Comparison of ENCODE assay signal across 8 cellular contexts in the genomic region with DNA sequence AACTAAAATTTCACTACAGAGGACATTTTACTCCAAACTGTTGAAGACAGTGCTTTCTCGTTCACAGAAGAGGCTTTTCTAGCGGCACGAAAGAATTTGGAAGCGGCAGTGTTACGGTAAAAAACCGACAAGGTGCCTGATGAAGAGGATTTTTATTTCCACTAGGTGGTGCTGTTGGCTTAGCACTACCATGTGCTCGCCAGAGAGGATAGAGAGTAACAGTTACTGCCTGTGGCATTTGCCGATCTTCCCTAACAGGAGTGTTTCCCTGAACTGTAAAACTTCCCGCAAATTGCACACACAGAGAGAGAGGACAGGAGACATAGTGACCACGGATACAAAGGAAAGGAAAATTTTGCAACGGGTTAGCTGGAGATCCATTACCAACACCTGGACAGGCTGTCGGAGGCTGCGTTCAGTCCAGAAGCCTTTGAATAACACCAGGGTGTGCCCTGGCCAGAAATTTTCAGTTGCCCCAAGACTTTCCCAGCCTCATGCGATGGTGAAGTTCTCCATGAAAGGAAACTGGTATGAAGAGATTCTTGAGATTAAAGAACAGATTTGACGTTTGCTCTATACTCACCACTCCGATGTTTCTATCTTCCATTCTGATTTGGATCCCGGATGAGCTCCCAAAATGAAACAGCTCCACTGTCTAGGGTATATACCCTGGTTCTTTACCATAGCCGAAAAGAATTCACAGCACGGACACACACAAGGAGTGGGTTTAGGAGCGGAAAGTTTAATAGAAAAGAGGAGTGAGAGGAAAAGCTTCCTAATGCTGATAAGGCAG. TPM values are rescaled to one million over a fixed set of nuclear protein-coding genes. Genes with fewer than 3 reads are reported as not detected.
DNase-seq lines count a peak whose midpoint lies in the region; ATAC-seq, FAIRE-seq and TF ChIP-seq lines count a peak whose summit lies in the region.

No MANE protein-coding gene starts in this region.

- no peak overlapping the region for H2AFZ ChIP-seq in HepG2 (ENCODE audit: low read length)

- intact Hi-C loops in adrenal gland (cut with DNase I) (no loop called here), HepG2 (cut with micrococcal nuclease; ENCODE audit: unreplicated experiment) (no loop called here)

- H3K9ac ChIP-seq in HepG2 (ENCODE audit: insufficient read depth, low read depth, low read length), result no peak overlapping the region

- H3K27me3 ChIP-seq in adrenal gland, result no peaks in the 10 kb centered on the region
- no peaks in the 10 kb centered on the region; a peak in 1 of 5 replicates for H3K27me3 ChIP-seq in HepG2 (ENCODE audit: control insufficient read depth in 1 of 2, insufficient read depth in 2 of 2, low read length in 2 of 2)

- FAIRE-seq in HepG2 (lab: Jason Lieb, UNC), result no peak

- CTCF ChIA-PET in HepG2 (lab: Yijun Ruan, JAX; ENCODE audit: low intra/inter-chr PET ratio, low total read pairs), result interaction anchor here (1.3 to 2.2 kb wide), 4 partner anchors 24 to 176 kb away, joined by 4 to 14 read pairs (median 12); no protein-coding TSS in a partner anchor

- peak; percentile 66 for TF ChIP-seq RAD21 in HepG2 (CRISPR knock-in tag; IDR thresholded peaks at IDR 0.05)

- H3K4me3 ChIP-seq in AG09309 (ENCODE audit: control insufficient read depth, low read depth, low read length) (no peak overlapping the region), GM12864 (ENCODE audit: low read depth, low read length) (no peak overlapping the region), adrenal gland (no peak overlapping the region), HepG2 (replicated peaks in 1 of 3; ENCODE audit: insufficient read depth in 1 of 3, low read depth in 2 of 3, low read length in 3 of 3) (no peak overlapping the region)

- TF ChIP-seq POLR2A in adrenal gland (IDR thresholded peaks at IDR 0.05) (no peak), HepG2 (IDR thresholded peaks at IDR 0.05; ENCODE audit: insufficient read depth in 1 of 2, low read depth in 2 of 2, low read length in 2 of 2) (no peak)

- BruUV-seq in HepG2 (replicated peaks; lab: Mats Ljungman, UMichigan), result no TSS peak

- DNase-seq in AG09309 (ENCODE audit: low read depth) (no peak), GM12864 (ENCODE audit: low read depth) (no peak), NCI-H2081 (lab: John Stamatoyannopoulos, UW) (peak; percentile 60 to 62), adrenal gland (no peak), HepG2 (ENCODE audit: low spot score) (peak; percentile 55), OCI-M2 (lab: John Stamatoyannopoulos, UW; ENCODE audit: unreplicated experiment) (no peak), NCI-H2107 treated with DMSO at 0.1 percent for 48 hours (lab: John Stamatoyannopoulos, UW; ENCODE audit: unreplicated experiment) (no peak)

- no peaks in the 10 kb centered on the region for H4K20me1 ChIP-seq in HepG2 (ENCODE audit: insufficient read depth, low read length)

- H3K4me1 ChIP-seq in adrenal gland (replicated peaks in 1 of 2) (no peaks in the 10 kb centered on the region), HepG2 (ENCODE audit: insufficient read depth, low read length) (peaks cover 38% of the 10 kb centered on the region)

- peak; percentile 76 for ATAC-seq in HepG2
- ATAC-seq in HG03460 (IDR thresholded peaks at IDR 0.05; ENCODE audit: unreplicated experiment), result no peak

- H3K27ac ChIP-seq in adrenal gland, result no peak overlapping the region
- H3K27ac ChIP-seq in HepG2 (ENCODE audit: extremely low read length, insufficient read depth, low read length), result no peak overlapping the region

- POLR2A ChIA-PET in HepG2 (lab: Yijun Ruan, JAX), result interaction anchor here (1.4 kb wide), 1 partner anchor 124 kb away, joined by 4 read pairs; no protein-coding TSS in a partner anchor

- H3K36me3 ChIP-seq in adrenal gland (replicated peaks in 1 of 2) (no peaks in the 10 kb centered on the region), HepG2 (replicated peaks in 1 of 2; ENCODE audit: control insufficient read depth in 1 of 2, insufficient read depth in 2 of 2, low read length in 2 of 2) (no peaks in the 10 kb centered on the region)

- H3K9me3 ChIP-seq in adrenal gland (replicated peaks in 1 of 3), result no peaks in the 10 kb centered on the region
- H3K9me3 ChIP-seq in HepG2 (ENCODE audit: low read length), result peaks cover 12% of the 10 kb centered on the region

- H3K79me2 ChIP-seq in HepG2 (ENCODE audit: insufficient read depth, low read length), result no peaks in the 10 kb centered on the region

- in situ Hi-C loops in HepG2 (cut with HindIII; ENCODE audit: extremely low pct_ligation_motif_present, low pct_unique_long_range_greater_than_20kb), result no loop called here

- TF ChIP-seq EP300 in HepG2 (IDR thresholded peaks at IDR 0.05; ENCODE audit: low read depth in 2 of 2, low read length in 2 of 2) (no peak), HepG2 (CRISPR knock-in tag; IDR thresholded peaks at IDR 0.05; ENCODE audit: borderline replicate concordance) (no peak)

- TF ChIP-seq CTCF in AG09309 (IDR thresholded peaks at IDR 0.05; ENCODE audit: control insufficient read depth, insufficient read depth, low read depth, low read length, missing control alignments), result peak; percentile 53
- peak; percentile 58 for TF ChIP-seq CTCF in GM12864 (IDR thresholded peaks at IDR 0.05; ENCODE audit: low read depth, low read length, missing control alignments)
- peak in 5 of 6 experiments; percentile 23 to 43 (median 43) for TF ChIP-seq CTCF in adrenal gland (IDR thresholded peaks at IDR 0.05)
- peak; percentile 87 for TF ChIP-seq CTCF in HepG2 (CRISPR knock-in tag; IDR thresholded peaks at IDR 0.05)

- 71 to 88% (median 84%) methylated on average over 20 of the region's 20 CpGs for WGBS in adrenal gland, 4 donors
- WGBS in HepG2 (ENCODE audit: low lambda C conversion rate), result 68% methylated on average over 20 of the region's 20 CpGs

- no peak overlapping the region for H3K4me2 ChIP-seq in HepG2 (ENCODE audit: low read depth, low read length)

RNA-seq across cellular contexts. Expression of gene HLA-DPB1, which starts 48.1 kb away (rescaled TPM):
- 100 to 1,000 TPM in 6 of 8 donors, 10 to 100 TPM in 2; 58.1 to 521 (median 259) TPM for total RNA-seq in adrenal gland
- polyA plus RNA-seq in adrenal gland, result 10 to 100 TPM; 39.9 to 56.4 (median 50.8) TPM
- total RNA-seq in HepG2 (2016; rRNA removed; fragmentation: Illumina TruSeq; extraction: Trizol), result not detected in 2 replicates
- not detected in 2 replicates for total RNA-seq in HepG2 (2016; cell fraction: cytosol; rRNA removed; fragmentation: Illumina TruSeq; extraction: Trizol; ENCODE audit: low read depth)
- total RNA-seq in HepG2 (2016; cell fraction: insoluble cytoplasmic fraction; rRNA removed; fragmentation: Illumina TruSeq; extraction: Trizol), result not detected in 2 replicates
- not detected in 2 replicates for total RNA-seq in HepG2 (2016; cell fraction: membrane; rRNA removed; fragmentation: Illumina TruSeq; extraction: Trizol)
- not detected in 2 replicates for total RNA-seq in HepG2 (2016; cell fraction: nucleus; rRNA removed; fragmentation: Illumina TruSeq; extraction: Trizol)
- not detected in 2 replicates for polyA plus RNA-seq in HepG2 (2011; rRNA removed)
- polyA plus RNA-seq in HepG2 (2011; cell fraction: cytosol; rRNA removed), result 0.09 TPM in 1 of 2 replicates, not detected in the other
- 0.21 and 0.23 TPM in 2 replicates for polyA plus RNA-seq in HepG2 (2011; cell fraction: nucleus; rRNA removed)
- not detected in 2 replicates for polyA plus RNA-seq in HepG2 (2012)
- polyA plus RNA-seq in HepG2 (2016; cell fraction: cytosol; fragmentation: Illumina TruSeq; extraction: Trizol; ENCODE audit: low read depth), result not detected in 2 replicates
- not detected in 2 replicates for polyA plus RNA-seq in HepG2 (2016; cell fraction: insoluble cytoplasmic fraction; fragmentation: Illumina TruSeq; extraction: Trizol; ENCODE audit: low read depth)
- polyA plus RNA-seq in HepG2 (2016; cell fraction: membrane; fragmentation: Illumina TruSeq; extraction: Trizol; ENCODE audit: low read depth), result not detected in 2 replicates
- not detected in 2 replicates for polyA plus RNA-seq in HepG2 (2016; cell fraction: nucleus; fragmentation: Illumina TruSeq; extraction: Trizol; ENCODE audit: insufficient read depth, low read depth)
- 0.63 TPM in 1 of 2 replicates, not detected in the other for polyA minus RNA-seq in HepG2 (2011; rRNA and poly(A)+ RNA removed; ENCODE audit: low replicate concordance)
- polyA minus RNA-seq in HepG2 (2011; cell fraction: cytosol; rRNA and poly(A)+ RNA removed), result not detected in 2 replicates
- polyA minus RNA-seq in HepG2 (2011; cell fraction: nucleus; rRNA and poly(A)+ RNA removed), result not detected in 2 replicates

RNA-seq across cellular contexts. Expression of gene HLA-DPA1, which starts 50.5 kb away (rescaled TPM):
- 100 to 1,000 TPM in 6 of 8 donors, 10 to 100 TPM in 2; 69.6 to 625 (median 207) TPM for total RNA-seq in adrenal gland
- 100 to 1,000 TPM in 1 of 3 donors, 10 to 100 TPM in 2; 29.2 to 219 (median 31.0) TPM for polyA plus RNA-seq in adrenal gland
- total RNA-seq in HepG2 (2016; rRNA removed; fragmentation: Illumina TruSeq; extraction: Trizol), result not detected in 2 replicates
- total RNA-seq in HepG2 (2016; cell fraction: cytosol; rRNA removed; fragmentation: Illumina TruSeq; extraction: Trizol; ENCODE audit: low read depth), result not detected in 2 replicates
- not detected in 2 replicates for total RNA-seq in HepG2 (2016; cell fraction: insoluble cytoplasmic fraction; rRNA removed; fragmentation: Illumina TruSeq; extraction: Trizol)
- not detected in 2 replicates for total RNA-seq in HepG2 (2016; cell fraction: membrane; rRNA removed; fragmentation: Illumina TruSeq; extraction: Trizol)
- not detected in 2 replicates for total RNA-seq in HepG2 (2016; cell fraction: nucleus; rRNA removed; fragmentation: Illumina TruSeq; extraction: Trizol)
- not detected in 2 replicates for polyA plus RNA-seq in HepG2 (2011; rRNA removed)
- polyA plus RNA-seq in HepG2 (2011; cell fraction: cytosol; rRNA removed), result 0.05 and 0.18 TPM in 2 replicates
- not detected in 2 replicates for polyA plus RNA-seq in HepG2 (2011; cell fraction: nucleus; rRNA removed)
- polyA plus RNA-seq in HepG2 (2012), result not detected in 2 replicates
- not detected in 2 replicates for polyA plus RNA-seq in HepG2 (2016; cell fraction: cytosol; fragmentation: Illumina TruSeq; extraction: Trizol; ENCODE audit: low read depth)
- polyA plus RNA-seq in HepG2 (2016; cell fraction: insoluble cytoplasmic fraction; fragmentation: Illumina TruSeq; extraction: Trizol; ENCODE audit: low read depth), result not detected in 2 replicates
- polyA plus RNA-seq in HepG2 (2016; cell fraction: membrane; fragmentation: Illumina TruSeq; extraction: Trizol; ENCODE audit: low read depth), result not detected in 2 replicates
- not detected in 2 replicates for polyA plus RNA-seq in HepG2 (2016; cell fraction: nucleus; fragmentation: Illumina TruSeq; extraction: Trizol; ENCODE audit: insufficient read depth, low read depth)
- 0.77 TPM in 1 of 2 replicates, not detected in the other for polyA minus RNA-seq in HepG2 (2011; rRNA and poly(A)+ RNA removed; ENCODE audit: low replicate concordance)
- polyA minus RNA-seq in HepG2 (2011; cell fraction: cytosol; rRNA and poly(A)+ RNA removed), result not detected in 2 replicates
- polyA minus RNA-seq in HepG2 (2011; cell fraction: nucleus; rRNA and poly(A)+ RNA removed), result not detected in 2 replicates

Comparison
In these comparisons a context has a peak if more than half of its experiments do, and no peak if none do; other contexts are left out.
1. DNase-seq: peak in NCI-H2081 (2 of 2) and HepG2 (single experiment); none in AG09309 (single experiment), GM12864 (single experiment), adrenal gland (0 of 7), OCI-M2 (single experiment) and NCI-H2107 treated with DMSO at 0.1 percent for 48 hours (single experiment).
2. RNA of gene HLA-DPB1, which starts 48.1 kb away (total RNA-seq): 58.1 to 521 TPM in adrenal gland; not detected in HepG2; every median in the first group is over 10 times any median in the second.
3. RNA of gene HLA-DPA1, which starts 50.5 kb away (total RNA-seq): 69.6 to 625 TPM in adrenal gland; not detected in HepG2; every median in the first group is over 10 times any median in the second.
4. Peak in every context shown above with its lines, with median percentiles within 50 percentile points of each other: CTCF ChIP-seq.